Comparison of ENCODE assay signal across 1 cellular context in genomic region chr6:24223131-24223715, GRCh38.
TF ChIP-seq lines count a peak whose summit lies in the region.

No MANE protein-coding gene starts in this region.

TF ChIP-seq in HepG2, 621 proteins besides CTCF, POLR2A, EP300 and RAD21 (continued from another document):
- TF ChIP-seq PTBP1 (IDR thresholded peaks at IDR 0.05; ENCODE audit: low read depth, low read length, poor library complexity, severe bottlenecking) (no peak), ZNF678 (CRISPR knock-in tag; IDR thresholded peaks at IDR 0.05) (no peak), CEBPB (IDR thresholded peaks at IDR 0.05; ENCODE audit: borderline replicate concordance, low read depth, low read length) (peak; percentile 52; the same call in 1 of the 2 replicates), ZSCAN21 (CRISPR knock-in tag; IDR thresholded peaks at IDR 0.05; ENCODE audit: borderline replicate concordance) (no peak), FOXA3 (CRISPR knock-in tag; IDR thresholded peaks at IDR 0.05) (0 out of 2 replicates have a peak, but pooled peaks have one; percentile 23)
